In genomic region chr3:188156051-188156450, GRCh38 we compare ENCODE assay signal across 1 cellular context.
TF ChIP-seq lines count a peak whose summit lies in the region.

No MANE protein-coding gene starts in this region.

TF ChIP-seq in SK-N-SH, 30 proteins besides CTCF, POLR2A, EP300 and RAD21:
- TF ChIP-seq REST (IDR thresholded peaks at IDR 0.05; ENCODE audit: low read depth, low read length) (no peak), MEF2A (IDR thresholded peaks at IDR 0.05; ENCODE audit: borderline replicate concordance, low read depth) (no peak), RFX5 (IDR thresholded peaks at IDR 0.05; ENCODE audit: low read length) (no peak), MXI1 (IDR thresholded peaks at IDR 0.05; ENCODE audit: low read depth, low read length) (no peak), FOXJ3 (CRISPR knock-in tag; IDR thresholded peaks at IDR 0.05) (no peak)
- TF ChIP-seq, protein P1, sequence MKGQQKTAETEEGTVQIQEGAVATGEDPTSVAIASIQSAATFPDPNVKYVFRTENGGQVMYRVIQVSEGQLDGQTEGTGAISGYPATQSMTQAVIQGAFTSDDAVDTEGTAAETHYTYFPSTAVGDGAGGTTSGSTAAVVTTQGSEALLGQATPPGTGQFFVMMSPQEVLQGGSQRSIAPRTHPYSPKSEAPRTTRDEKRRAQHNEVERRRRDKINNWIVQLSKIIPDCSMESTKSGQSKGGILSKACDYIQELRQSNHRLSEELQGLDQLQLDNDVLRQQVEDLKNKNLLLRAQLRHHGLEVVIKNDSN (IDR thresholded peaks at IDR 0.05; ENCODE audit: borderline replicate concordance, low read depth), result no peak
